Comparison of ENCODE assay signal across 25 cellular contexts in genomic region chr9:71268871-71269640, GRCh38.
DNase-seq lines count a peak whose midpoint lies in the region; ATAC-seq, FAIRE-seq and TF ChIP-seq lines count a peak whose summit lies in the region.
"Had no signal": no experiment of that assay in that cellular context is flagged by ENCODE, and none has a peak within 500 bp of the region (broad histone marks: within the 10 kb centered on the region; RNA-seq: fewer than 3 reads in every experiment).

No MANE protein-coding gene starts in this region.

- intact Hi-C loops in heart left ventricle (cut with DNase I) (loop anchor here in 1 of 10 donors (10.0 kb wide), 1 partner anchor 54 kb away; no protein-coding TSS in a partner anchor), left lung (cut with DNase I) (no loop called here)

- no peaks in the 10 kb centered on the region for H3K4me1 Mint-ChIP-seq in activated naive CD8-positive, alpha-beta T cell treated with anti-CD3 and anti-CD28 coated beads for 36 hours

- TF ChIP-seq CTCF in heart left ventricle (IDR thresholded peaks at IDR 0.05) (no peak), left lung (IDR thresholded peaks at IDR 0.05) (no peak)

- no peak overlapping the region for H2AFZ ChIP-seq in neuron (ENCODE audit: low read depth, low read length)

- no peak for TF ChIP-seq POLR2A in GM12891 (IDR thresholded peaks at IDR 0.05; ENCODE audit: low read depth, low read length)
- TF ChIP-seq POLR2A in heart left ventricle (IDR thresholded peaks at IDR 0.05): no peak

- H3K27me3 Mint-ChIP-seq in activated naive CD8-positive, alpha-beta T cell treated with anti-CD3 and anti-CD28 coated beads for 36 hours: peaks cover 8% of the 10 kb centered on the region

- DNase-seq in GM12891 (ENCODE audit: insufficient read length, low spot score) (no peak), SK-N-DZ (ENCODE audit: low spot score) (peak; percentile 77), heart left ventricle (no peak), small intestine (no peak), left lung (no peak)
- no peak for DNase-seq in activated naive CD8-positive, alpha-beta T cell treated with anti-CD3 and anti-CD28 coated beads for 36 hours
- DNase-seq: C1 segment of cervical spinal cord; Caco-2; CD8-positive, alpha-beta T cell; DMS79; EL; GDM1; NCI-H1048; NCI-H1417; NCI-H1694; NCI-H2029 treated with DMSO at 0.1 percent for 48 hours; NCI-H345; NCI-H510A treated with DMSO at 0.1 percent for 48 hours; PC-3 had no signal

- ATAC-seq in heart left ventricle (no peak), left lung (no peak)
- ATAC-seq: CD8-positive, alpha-beta T cell; GM12878; HCT116; PC-3; SK-N-SH treated with all-trans-retinoic acid at 6 μM for 48 hours had no signal

- no peaks in the 10 kb centered on the region for H3K27me3 ChIP-seq in neuron (ENCODE audit: insufficient read depth, low read length)
- peaks cover 0 to 7% (median 0%) of the 10 kb centered on the region in 9 donors for H3K27me3 ChIP-seq in heart left ventricle
- H3K27me3 ChIP-seq in small intestine (ENCODE audit: control insufficient read depth in 2 of 2, insufficient read depth in 2 of 2, low read length in 2 of 2): peaks cover 0 to 2% of the 10 kb centered on the region in 2 donors
- no peaks in the 10 kb centered on the region for H3K27me3 ChIP-seq in left lung

- H3K4me3 ChIP-seq in neuron (ENCODE audit: low read length): peak overlapping the region; percentile 6
- H3K4me3 ChIP-seq in heart left ventricle: no peak overlapping the region
- no peak overlapping the region for H3K4me3 ChIP-seq in small intestine (ENCODE audit: low read depth in 1 of 2, low read length in 2 of 2)
- no peak overlapping the region for H3K4me3 ChIP-seq in left lung
- H3K4me3 ChIP-seq: GM12878 had no signal

- no peak overlapping the region for H3K4me3 Mint-ChIP-seq in activated naive CD8-positive, alpha-beta T cell treated with anti-CD3 and anti-CD28 coated beads for 36 hours
- H3K4me3 Mint-ChIP-seq: CD8-positive, alpha-beta T cell had no signal

- peaks cover 34% of the 10 kb centered on the region for H3K4me1 ChIP-seq in neuron (ENCODE audit: insufficient read depth, low read length)
- H3K4me1 ChIP-seq in heart left ventricle: no peaks in the 10 kb centered on the region
- no peaks in the 10 kb centered on the region for H3K4me1 ChIP-seq in small intestine (ENCODE audit: control insufficient read depth in 2 of 2, insufficient read depth in 1 of 2, low read depth in 1 of 2, low read length in 1 of 2)
- no peaks in the 10 kb centered on the region for H3K4me1 ChIP-seq in left lung
- H3K4me1 ChIP-seq: Caco-2 had no signal

- no peaks in the 10 kb centered on the region for H3K9me3 Mint-ChIP-seq in activated naive CD8-positive, alpha-beta T cell treated with anti-CD3 and anti-CD28 coated beads for 36 hours
- H3K9me3 Mint-ChIP-seq: CD8-positive, alpha-beta T cell had no signal

- H3K27ac ChIP-seq in heart left ventricle: no peak overlapping the region
- H3K27ac ChIP-seq in small intestine (ENCODE audit: low read depth in 1 of 2, low read length in 1 of 2): no peak overlapping the region
- no peak overlapping the region for H3K27ac ChIP-seq in left lung

- H3K36me3 ChIP-seq in neuron (ENCODE audit: insufficient read depth, low read length): no peaks in the 10 kb centered on the region
- no peaks in the 10 kb centered on the region for H3K36me3 ChIP-seq in heart left ventricle
- H3K36me3 ChIP-seq in small intestine (ENCODE audit: control insufficient read depth in 2 of 2, insufficient read depth in 2 of 2, low read length in 2 of 2): no peaks in the 10 kb centered on the region
- H3K36me3 ChIP-seq in left lung: no peaks in the 10 kb centered on the region

- H3K36me3 Mint-ChIP-seq in activated naive CD8-positive, alpha-beta T cell treated with anti-CD3 and anti-CD28 coated beads for 36 hours: no peaks in the 10 kb centered on the region
- H3K36me3 Mint-ChIP-seq: CD8-positive, alpha-beta T cell had no signal

- H3K27ac Mint-ChIP-seq in activated naive CD8-positive, alpha-beta T cell treated with anti-CD3 and anti-CD28 coated beads for 36 hours: no peak overlapping the region
- H3K27ac Mint-ChIP-seq: CD8-positive, alpha-beta T cell had no signal

- peak; percentile 31 for FAIRE-seq in GM12891 (lab: Jason Lieb, UNC)
- FAIRE-seq in islet of Langerhans (lab: Jason Lieb, UNC): peak; percentile 68
- FAIRE-seq in small intestine (lab: Jason Lieb, UNC): no peak
- FAIRE-seq: GM12878, H1 had no signal

- 68 to 79% (median 73%) methylated on average over 5 of the region's 5 CpGs for WGBS in heart left ventricle, 4 donors
- 62 to 74% (median 67%) methylated on average over 5 of the region's 5 CpGs for WGBS in small intestine, 3 donors

- H3K9me3 ChIP-seq in neuron (ENCODE audit: low read length) (peaks cover 2% of the 10 kb centered on the region), heart left ventricle (no peaks in the 10 kb centered on the region), small intestine (ENCODE audit: control insufficient read depth, low read depth) (no peaks in the 10 kb centered on the region), left lung (no peaks in the 10 kb centered on the region)
- H3K9me3 ChIP-seq: Caco-2 had no signal

TF ChIP-seq in GM12891, 5 proteins besides CTCF, POLR2A, EP300 and RAD21:
- TF ChIP-seq SPI1 (IDR thresholded peaks at IDR 0.05; ENCODE audit: low read depth, low read length) (no peak), PAX5 (IDR thresholded peaks at IDR 0.05; ENCODE audit: insufficient read depth, low read length, severe bottlenecking) (no peak), POLR2AphosphoS5 (IDR thresholded peaks at IDR 0.05; ENCODE audit: low read depth, low read length) (no peak), TAF1 (IDR thresholded peaks at IDR 0.05; ENCODE audit: low read depth, low read length) (no peak), POU2F2 (IDR thresholded peaks at IDR 0.05; ENCODE audit: low read depth, low read length) (no peak)
